In genomic region chr15:88711806-88712205, GRCh38 we compare ENCODE assay signal across 24 cellular contexts.
"Had no signal": no experiment of that assay in that cellular context is flagged by ENCODE, and none has a peak within 500 bp of the region (broad histone marks: within the 10 kb centered on the region; RNA-seq: fewer than 3 reads in every experiment).

No MANE protein-coding gene starts in this region.

- ATAC-seq: gastrocnemius medialis; left lobe of liver; mucosa of descending colon; stimulated activated naive CD8-positive, alpha-beta T cell treated with anti-CD3 and anti-CD28 coated beads, Interleukin-15, Interleukin-2, amounts not matched to agents 100 U/mL and 50 U/mL, for 24 hours had no signal

- H3K9me3 ChIP-seq: esophagus muscularis mucosa, gastrocnemius medialis, mucosa of descending colon, prostate gland, right atrium auricular region, spleen, testis, tibial artery had no signal

- H3K27me3 ChIP-seq: right atrium auricular region, testis, tibial artery had no signal

- H3K36me3 ChIP-seq: esophagus muscularis mucosa, gastrocnemius medialis, prostate gland, right atrium auricular region, spleen, tibial artery had no signal

- DNase-seq: dermis blood vessel endothelial cell; effector memory CD4-positive, alpha-beta T cell; foreskin fibroblast; gastrocnemius medialis; head of caudate nucleus; kidney; mucosa of descending colon; naive B cell; nephron progenitor cell; nucleus accumbens; spleen; stimulated activated CD4-positive, alpha-beta T cell treated with anti-CD3 and anti-CD28 coated beads, Interleukin-4, amount 100 ng/mL, for 4 hours; stimulated activated naive CD8-positive, alpha-beta T cell treated with anti-CD3 and anti-CD28 coated beads, Interleukin-15, Interleukin-2, amounts not matched to agents 100 U/mL and 50 U/mL, for 24 hours; substantia nigra; testis had no signal

- H3K4me1 ChIP-seq: prostate gland, testis had no signal

- H3K27ac ChIP-seq: coronary artery, esophagus muscularis mucosa, gastrocnemius medialis, hepatocyte, prostate gland, right atrium auricular region, skin epidermis, spleen, testis, tibial artery had no signal

- H3K4me3 ChIP-seq: coronary artery, esophagus muscularis mucosa, gastrocnemius medialis, hepatocyte, lung, mucosa of descending colon, prostate gland, right atrium auricular region, skin epidermis, spleen, testis, tibial artery had no signal
